In genomic region chr7:21580073-21580521, GRCh38 we compare ENCODE assay signal across 8 cellular contexts. TPM values are rescaled to one million over a fixed set of nuclear protein-coding genes. Genes with fewer than 3 reads are reported as not detected.
DNase-seq lines count a peak whose midpoint lies in the region; ATAC-seq, FAIRE-seq and TF ChIP-seq lines count a peak whose summit lies in the region.

No MANE protein-coding gene starts in this region.

- H3K9me3 ChIP-seq in adrenal gland (replicated peaks in 1 of 3): no peaks in the 10 kb centered on the region

- H3K4me3 ChIP-seq in adrenal gland: no peak overlapping the region

- intact Hi-C loops in adrenal gland (cut with DNase I): no loop called here

- H3K27me3 ChIP-seq in adrenal gland: no peaks in the 10 kb centered on the region

- DNase-seq in GM12891 (ENCODE audit: insufficient read length, low spot score) (no peak), adrenal gland (peak in 2 of 7 donors; percentile 7 to 16), non-pigmented ciliary epithelial cell (ENCODE audit: low read depth) (peak; percentile 32), HuH-7.5 (ENCODE audit: low spot score) (no peak)
- no peak for DNase-seq in NK-92 treated with Interleukin-12 subunit alpha and Interleukin-12 subunit beta, amount 100 ng/mL, for 24 hours (lab: John Stamatoyannopoulos, UW)

- H3K4me1 ChIP-seq in adrenal gland (replicated peaks in 1 of 2): peaks cover 14 to 26% of the 10 kb centered on the region in 2 donors

- TF ChIP-seq POLR2A in GM12891 (IDR thresholded peaks at IDR 0.05; ENCODE audit: low read depth, low read length): no peak
- TF ChIP-seq POLR2A in adrenal gland (IDR thresholded peaks at IDR 0.05): peak in 1 of 2 donors; percentile 17

- no peaks in the 10 kb centered on the region for H3K36me3 ChIP-seq in adrenal gland (replicated peaks in 1 of 2)

- ATAC-seq in HG03442 (IDR thresholded peaks at IDR 0.05; ENCODE audit: unreplicated experiment): peak; percentile 86
- no peak for ATAC-seq in HG03095 (IDR thresholded peaks at IDR 0.05; ENCODE audit: unreplicated experiment)
- ATAC-seq in GM19467 (IDR thresholded peaks at IDR 0.05; ENCODE audit: unreplicated experiment): no peak

- no peak for TF ChIP-seq CTCF in adrenal gland (IDR thresholded peaks at IDR 0.05)

- 15 to 20% (median 19%) methylated on average over 4 of the region's 4 CpGs for WGBS in adrenal gland, 4 donors

- peak; percentile 23 for FAIRE-seq in GM12891 (lab: Jason Lieb, UNC)

- H3K27ac ChIP-seq in adrenal gland: peak overlapping the region; percentile 26 to 76 (median 52)

TF ChIP-seq in GM12891, 5 proteins besides CTCF, POLR2A, EP300 and RAD21:
- no peak for TF ChIP-seq SPI1 (IDR thresholded peaks at IDR 0.05; ENCODE audit: low read depth, low read length)
- TF ChIP-seq PAX5 (IDR thresholded peaks at IDR 0.05; ENCODE audit: insufficient read depth, low read length, severe bottlenecking): no peak
- no peak for TF ChIP-seq POU2F2 (IDR thresholded peaks at IDR 0.05; ENCODE audit: low read depth, low read length)
- TF ChIP-seq TAF1 (IDR thresholded peaks at IDR 0.05; ENCODE audit: low read depth, low read length): no peak
- TF ChIP-seq POLR2AphosphoS5 (IDR thresholded peaks at IDR 0.05; ENCODE audit: low read depth, low read length): no peak

RNA-seq across cellular contexts. Expression of gene DNAH11, which starts 37.3 kb away (rescaled TPM):
- polyA plus RNA-seq in GM12891 (2012; ENCODE audit: low read depth, missing spikeins): 0.30 TPM
- 10 to 100 TPM; 16.6 to 77.7 (median 27.5) TPM for total RNA-seq in adrenal gland
- 10 to 100 TPM in 1 of 3 donors, 1 to 10 TPM in 2; 8.4 to 42.0 (median 8.8) TPM for polyA plus RNA-seq in adrenal gland
